ENCODE assay signal across 11 cellular contexts in the genomic region with DNA sequence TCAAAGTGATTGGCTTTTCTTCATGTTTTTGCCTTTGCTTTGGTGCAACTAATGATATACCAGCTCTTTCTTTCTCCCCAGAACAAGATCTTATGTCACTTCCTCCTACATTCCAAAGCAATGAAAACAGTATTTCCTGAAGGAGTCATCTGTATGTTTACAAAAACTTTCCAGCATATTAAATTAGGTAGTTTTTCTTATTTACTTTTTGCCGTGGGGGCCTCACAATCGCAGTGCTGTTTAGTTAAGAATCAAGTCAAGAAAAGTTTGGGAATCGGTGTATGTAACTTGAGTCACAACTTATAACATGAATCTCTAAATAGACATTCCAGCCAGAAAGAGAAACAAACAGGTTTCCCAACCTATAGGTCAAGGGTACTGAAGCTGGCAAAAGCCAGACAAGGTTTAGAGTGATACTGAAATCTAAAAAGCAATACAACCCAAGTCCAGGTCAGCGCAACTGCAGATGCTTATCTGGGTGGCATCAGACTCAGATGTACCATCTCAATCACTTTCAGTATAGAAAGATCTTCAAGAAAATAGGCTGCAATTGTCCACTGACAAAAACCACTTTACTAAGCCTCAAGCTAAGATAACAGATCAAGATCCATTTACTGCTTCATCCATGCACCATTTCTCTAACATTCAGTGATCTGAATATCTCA.
DNase-seq lines count a peak whose midpoint lies in the region; FAIRE-seq lines count a peak whose summit lies in the region.
"Had no signal": no experiment of that assay in that cellular context is flagged by ENCODE, and none has a peak within 500 bp of the region (broad histone marks: within the 10 kb centered on the region; RNA-seq: fewer than 3 reads in every experiment).

No MANE protein-coding gene starts in this region.

- no peak for FAIRE-seq in RCC 7860 (lab: Jason Lieb, UNC)
- FAIRE-seq: colon had no signal

- intact Hi-C loops in posterior cingulate gyrus (cut with DNase I), result no loop called here

- DNase-seq in GM03348 (ENCODE audit: low spot score), result peak; percentile 50
- peak; percentile 52 for DNase-seq in RCC 7860 (ENCODE audit: low spot score)
- peak; percentile 78 for DNase-seq in fibroblast of peridontal ligament (ENCODE audit: extremely low read depth)
- DNase-seq in pulmonary artery endothelial cell (ENCODE audit: low read depth, low spot score), result peak; percentile 73
- DNase-seq in NCI-H1092 treated with DMSO at 0.1 percent for 48 hours (lab: John Stamatoyannopoulos, UW), result no peak
- no peak for DNase-seq in activated T-cell treated with anti-CD3 and anti-CD28 coated beads, Interleukin-2, amount 50 U/mL, for 48 hours
- no peak for DNase-seq in posterior cingulate gyrus
- DNase-seq in retina, result no peak
- DNase-seq: activated T-cell treated with anti-CD3 and anti-CD28 coated beads, Interleukin-2, amount 50 U/mL, for 24 hours; T-helper 2 cell had no signal

Comparison
In these comparisons a context has a peak if more than half of its experiments do, and no peak if none do; other contexts are left out.
1. DNase-seq: peak in GM03348 (single experiment), RCC 7860 (single experiment), fibroblast of peridontal ligament (single experiment) and pulmonary artery endothelial cell (single experiment); none in NCI-H1092 treated with DMSO at 0.1 percent for 48 hours (single experiment), activated T-cell treated with anti-CD3 and anti-CD28 coated beads, Interleukin-2, amount 50 U/mL, for 48 hours (0 of 2), posterior cingulate gyrus (0 of 10) and retina (single experiment).